Comparison of ENCODE assay signal across 1 cellular context in genomic region chr22:22820076-22820475, GRCh38.
A peak's percentile ranks its signal among the peaks of the same experiment; 100 is the strongest.
TF ChIP-seq lines count a peak whose summit lies in the region.

No MANE protein-coding gene starts in this region.

TF ChIP-seq in K562, 482 proteins besides CTCF, POLR2A, EP300 and RAD21 (continued from another document):
- peak; percentile 12; the same call in 1 of the 2 replicates for TF ChIP-seq PBX2 (CRISPR knock-in tag; IDR thresholded peaks at IDR 0.05; ENCODE audit: low read depth)
- TF ChIP-seq PBX2 (tag; conservative IDR thresholded peaks at IDR 0.05; ENCODE audit: low read depth): no peak
- TF ChIP-seq ZNF766 (CRISPR knock-in tag; conservative IDR thresholded peaks at IDR 0.05): no peak
- no peak for TF ChIP-seq MAFG (tag; conservative IDR thresholded peaks at IDR 0.05)
- TF ChIP-seq PRMT5 (CRISPR knock-in tag; IDR thresholded peaks at IDR 0.05): 0 out of 2 replicates have a peak, but pooled peaks have one; percentile 21
